34 cellular contexts compared by ENCODE assay signal in the genomic region with DNA sequence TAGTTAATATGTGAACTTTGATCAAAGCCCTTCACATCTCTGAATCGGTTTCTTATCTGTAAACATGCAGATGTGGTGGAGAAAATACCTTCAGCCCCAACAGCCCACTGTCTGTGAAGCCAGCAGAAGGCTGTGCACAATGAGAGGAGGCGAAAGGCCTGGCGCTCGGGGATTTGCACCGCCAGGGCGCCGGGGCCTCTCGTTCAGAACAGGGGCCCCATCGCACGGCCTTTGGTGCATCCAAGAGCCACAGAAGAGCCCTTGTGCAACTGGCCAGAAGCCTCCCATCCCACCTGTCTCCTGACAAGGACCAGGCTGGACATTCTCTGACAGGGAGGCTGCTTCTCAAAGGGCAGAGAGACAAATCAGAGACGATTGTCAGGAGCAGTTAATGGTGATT.
DNase-seq lines count a peak whose midpoint lies in the region; ATAC-seq and TF ChIP-seq lines count a peak whose summit lies in the region.
"Had no signal": no experiment of that assay in that cellular context is flagged by ENCODE, and none has a peak within 500 bp of the region (broad histone marks: within the 10 kb centered on the region; RNA-seq: fewer than 3 reads in every experiment).

No MANE protein-coding gene starts in this region.

- TF ChIP-seq RAD21 in neural cell (conservative IDR thresholded peaks at IDR 0.05), result no peak

- H3K4me2 ChIP-seq in neural cell (ENCODE audit: low read length) (no peak overlapping the region), neuronal stem cell (ENCODE audit: insufficient read depth, low read length, poor library complexity, severe bottlenecking) (no peak overlapping the region)
- H3K4me2 ChIP-seq: A549; BLaER1; BLaER1 treated with 17β-estradiol and CSF1 and Interleukin-3, amounts not matched to agents 10 nM and 100 nM had no signal

- no peaks in the 10 kb centered on the region for H4K20me1 ChIP-seq in neural cell (ENCODE audit: insufficient read depth)
- H4K20me1 ChIP-seq: BLaER1 had no signal

- no peak overlapping the region for H3K4me3 Mint-ChIP-seq in Caco-2 (ENCODE audit: unreplicated experiment)
- H3K4me3 Mint-ChIP-seq: B cell; CD14-positive monocyte; CD4-positive, alpha-beta memory T cell; CD4-positive, alpha-beta T cell; CD4-positive, CD25-positive, alpha-beta regulatory T cell; CD8-positive, alpha-beta memory T cell; CD8-positive, alpha-beta T cell had no signal

- H4K8ac ChIP-seq in neuronal stem cell (ENCODE audit: low read depth, low read length), result no peak overlapping the region

- H3K36me3 Mint-ChIP-seq in Caco-2 (ENCODE audit: insufficient read depth, unreplicated experiment), result no peaks in the 10 kb centered on the region
- H3K36me3 Mint-ChIP-seq: CD14-positive monocyte; CD4-positive, alpha-beta memory T cell; CD4-positive, CD25-positive, alpha-beta regulatory T cell; CD8-positive, alpha-beta memory T cell; CD8-positive, alpha-beta T cell had no signal

- H3K9me3 ChIP-seq in neural cell (ENCODE audit: low read length) (no peaks in the 10 kb centered on the region), neuronal stem cell (replicated peaks in 1 of 2; ENCODE audit: control insufficient read depth in 2 of 2, insufficient read depth in 1 of 2, low read depth in 1 of 2, low read length in 2 of 2) (no peaks in the 10 kb centered on the region), spleen (no peaks in the 10 kb centered on the region), Caco-2 (no peaks in the 10 kb centered on the region)
- H3K9me3 ChIP-seq: A549; BE2C; BLaER1; BLaER1 treated with 17β-estradiol and CSF1 and Interleukin-3, amounts not matched to agents 10 nM and 100 nM had no signal

- no peak overlapping the region for H2BK15ac ChIP-seq in neuronal stem cell (ENCODE audit: low read length)

- no peak overlapping the region for H2BK5ac ChIP-seq in neuronal stem cell (ENCODE audit: low read length)

- no peak overlapping the region for H3K27ac Mint-ChIP-seq in Caco-2 (ENCODE audit: unreplicated experiment)
- H3K27ac Mint-ChIP-seq: B cell; CD14-positive monocyte; CD4-positive, alpha-beta memory T cell; CD4-positive, alpha-beta T cell; CD4-positive, CD25-positive, alpha-beta regulatory T cell; CD8-positive, alpha-beta memory T cell had no signal

- no peaks in the 10 kb centered on the region for H3F3A ChIP-seq in neural cell (ENCODE audit: insufficient read depth, low read length, poor library complexity, severe bottlenecking)

- H3K4me3 ChIP-seq in neural cell (ENCODE audit: low read length), result no peak overlapping the region
- no peak overlapping the region for H3K4me3 ChIP-seq in neuronal stem cell (ENCODE audit: low read length in 2 of 2)
- no peak overlapping the region for H3K4me3 ChIP-seq in spleen
- H3K4me3 ChIP-seq in Caco-2 (ENCODE audit: low read depth, low read length), result no peak overlapping the region
- H3K4me3 ChIP-seq: A549; BLaER1; BLaER1 treated with 17β-estradiol and CSF1 and Interleukin-3, amounts not matched to agents 10 nM and 100 nM had no signal

- POLR2A ChIA-PET in Caco-2 (lab: Charles Lee), result no interaction called here

- H2BK120ac ChIP-seq in neuronal stem cell (ENCODE audit: low read depth, low read length), result no peak overlapping the region

- intact Hi-C loops in posterior vena cava (cut with DNase I) (no loop called here), spleen (cut with DNase I; ENCODE audit: low total_unique reads) (no loop called here), Caco-2 (cut with micrococcal nuclease; ENCODE audit: unreplicated experiment) (no loop called here)

- no peaks in the 10 kb centered on the region for H3K4me1 Mint-ChIP-seq in Caco-2 (ENCODE audit: low read depth, unreplicated experiment)
- H3K4me1 Mint-ChIP-seq: B cell; CD14-positive monocyte; CD4-positive, alpha-beta memory T cell; CD4-positive, CD25-positive, alpha-beta regulatory T cell; CD8-positive, alpha-beta memory T cell had no signal

- CTCF ChIA-PET in Caco-2 (lab: Charles Lee), result no interaction called here

- no peak overlapping the region for H3K4ac ChIP-seq in neuronal stem cell (ENCODE audit: low read length)

- peaks cover 29% of the 10 kb centered on the region for H3K27me3 Mint-ChIP-seq in Caco-2 (ENCODE audit: insufficient read depth, unreplicated experiment)
- H3K27me3 Mint-ChIP-seq: CD4-positive, alpha-beta T cell; CD4-positive, CD25-positive, alpha-beta regulatory T cell; CD8-positive, alpha-beta memory T cell had no signal

- H3K27ac ChIP-seq in neural cell (ENCODE audit: low read length) (peak overlapping the region; percentile 59), neuronal stem cell (replicated peaks; ENCODE audit: low read length) (no peak overlapping the region), spleen (no peak overlapping the region)
- H3K27ac ChIP-seq: 22Rv1; A549; BLaER1; BLaER1 treated with 17β-estradiol and CSF1 and Interleukin-3, amounts not matched to agents 10 nM and 100 nM; C4-2B had no signal

- no peaks in the 10 kb centered on the region for H3K79me2 ChIP-seq in neural cell (replicated peaks; ENCODE audit: insufficient read depth, low read length)

- no peak overlapping the region for H3K9ac ChIP-seq in neural cell (ENCODE audit: low read length)
- H3K9ac ChIP-seq in neuronal stem cell (ENCODE audit: low read depth, low read length, poor library complexity), result no peak overlapping the region
- H3K9ac ChIP-seq: BLaER1; BLaER1 treated with 17β-estradiol and CSF1 and Interleukin-3, amounts not matched to agents 10 nM and 100 nM had no signal

- H3K9me3 Mint-ChIP-seq in Caco-2 (ENCODE audit: unreplicated experiment), result peaks cover 15% of the 10 kb centered on the region
- H3K9me3 Mint-ChIP-seq: CD8-positive, alpha-beta T cell had no signal

- H2AFZ ChIP-seq in neural cell (ENCODE audit: low read depth, low read length) (no peak overlapping the region), neuronal stem cell (ENCODE audit: low read length) (no peak overlapping the region)

- no peak for TF ChIP-seq EP300 in neural cell (conservative IDR thresholded peaks at IDR 0.05; ENCODE audit: poor library complexity, severe bottlenecking)

- peak overlapping the region; percentile 84 for H3K14ac ChIP-seq in neuronal stem cell (ENCODE audit: low read length)

- H3K9me2 ChIP-seq in neural cell (ENCODE audit: insufficient read depth, low read length), result no peaks in the 10 kb centered on the region

- ATAC-seq in GM21529 (IDR thresholded peaks at IDR 0.05; ENCODE audit: unreplicated experiment), result no peak
- ATAC-seq in HG03196 (IDR thresholded peaks at IDR 0.05; ENCODE audit: unreplicated experiment), result no peak
- ATAC-seq: CD8-positive, alpha-beta T cell had no signal

- DNase-seq in neuronal stem cell (ENCODE audit: low spot score), result no peak
- peak; percentile 29 for DNase-seq in posterior vena cava (ENCODE audit: low spot score)
- DNase-seq in spleen, result peak; percentile 61
- no peak for DNase-seq in SW480 (ENCODE audit: low spot score)
- no peak for DNase-seq in Caco-2
- DNase-seq: 8988T; ACHN; AML-193; C1 segment of cervical spinal cord; Calu3; CD4-positive, alpha-beta memory T cell; CD4-positive, alpha-beta T cell; CD4-positive, CD25-positive, alpha-beta regulatory T cell; CD8-positive, alpha-beta memory T cell; CD8-positive, alpha-beta T cell; COR-L47; DMS 273 treated with DMSO at 0.1 percent for 48 hours; DMS153; DMS53; DMS79; DMS79 treated with DMSO at 0.1 percent for 48 hours; DND-41; EL had no signal

- no peaks in the 10 kb centered on the region for H3K79me1 ChIP-seq in neuronal stem cell (ENCODE audit: low read depth, low read length)

- no peak overlapping the region for H3K18ac ChIP-seq in neuronal stem cell (ENCODE audit: low read length)

- no peaks in the 10 kb centered on the region for H3K36me3 ChIP-seq in neural cell (ENCODE audit: insufficient read depth, low read length)
- no peaks in the 10 kb centered on the region for H3K36me3 ChIP-seq in neuronal stem cell (replicated peaks in 1 of 2; ENCODE audit: control insufficient read depth in 2 of 2, insufficient read depth in 2 of 2, low read length in 2 of 2)
- H3K36me3 ChIP-seq in spleen, result no peaks in the 10 kb centered on the region
- H3K36me3 ChIP-seq in Caco-2 (ENCODE audit: control insufficient read depth, insufficient read depth, low read length), result no peaks in the 10 kb centered on the region
- H3K36me3 ChIP-seq: BE2C; BLaER1; BLaER1 treated with 17β-estradiol and CSF1 and Interleukin-3, amounts not matched to agents 10 nM and 100 nM had no signal

- H2BK12ac ChIP-seq in neuronal stem cell (ENCODE audit: low read length), result no peak overlapping the region

- H3K23ac ChIP-seq in neuronal stem cell (ENCODE audit: low read depth, low read length, poor library complexity), result no peak overlapping the region

- H2AK5ac ChIP-seq in neuronal stem cell (ENCODE audit: low read depth, low read length), result no peak overlapping the region

- no peak for TF ChIP-seq CTCF in neural cell (IDR thresholded peaks at IDR 0.05; ENCODE audit: poor library complexity, severe bottlenecking)
- no peak for TF ChIP-seq CTCF in spleen (IDR thresholded peaks at IDR 0.05 in 8 of 11, conservative IDR thresholded peaks at IDR 0.05 in 3 of 11)
- TF ChIP-seq CTCF in Caco-2 (IDR thresholded peaks at IDR 0.05; ENCODE audit: insufficient read depth in 1 of 2, low read depth in 1 of 2, low read length in 1 of 2, severe bottlenecking in 1 of 2, unreplicated experiment in 1 of 2), result no peak

- H3K4me1 ChIP-seq in neuronal stem cell (ENCODE audit: control insufficient read depth in 2 of 2, insufficient read depth in 1 of 2, low read depth in 1 of 2, low read length in 2 of 2), result peaks cover 0 to 13% of the 10 kb centered on the region in 2 donors
- H3K4me1 ChIP-seq in spleen, result no peaks in the 10 kb centered on the region
- no peaks in the 10 kb centered on the region for H3K4me1 ChIP-seq in Caco-2
- H3K4me1 ChIP-seq: A549, BE2C, BLaER1 had no signal

- no peaks in the 10 kb centered on the region for H3K27me3 ChIP-seq in neural cell (ENCODE audit: insufficient read depth, low read depth, low read length)
- peaks cover 0 to 3% (median 0%) of the 10 kb centered on the region in 3 experiments for H3K27me3 ChIP-seq in neuronal stem cell (ENCODE audit: control insufficient read depth in 3 of 3, insufficient read depth in 3 of 3, low read depth in 1 of 3, low read length in 3 of 3)
- H3K27me3 ChIP-seq in spleen (replicated peaks in 1 of 7), result no peaks in the 10 kb centered on the region
- no peaks in the 10 kb centered on the region for H3K27me3 ChIP-seq in Caco-2 (replicated peaks; ENCODE audit: control insufficient read depth, insufficient read depth, low read length)
- H3K27me3 ChIP-seq: BE2C; BLaER1; BLaER1 treated with 17β-estradiol and CSF1 and Interleukin-3, amounts not matched to agents 10 nM and 100 nM had no signal

- no peak for TF ChIP-seq POLR2A in spleen (IDR thresholded peaks at IDR 0.05)

- H4K91ac ChIP-seq in neuronal stem cell (ENCODE audit: low read depth, low read length, poor library complexity), result no peak overlapping the region

- WGBS in neuronal stem cell (ENCODE audit: extremely low coverage in 2 of 2, insufficient read length in 2 of 2, insufficient replicate concordance in 1 of 2), 2 donors, result no CpG with 5 or more reads among the region's 11 CpGs
- 85 to 94% (median 89%) methylated on average over 11 of the region's 11 CpGs for WGBS in spleen, 5 donors

- no TSS peak for BruUV-seq in Caco-2 (replicated peaks; lab: Mats Ljungman, UMichigan)

TF ChIP-seq in neural cell, 6 proteins besides CTCF, POLR2A, EP300 and RAD21:
- no peak for TF ChIP-seq MXI1 (conservative IDR thresholded peaks at IDR 0.05; ENCODE audit: poor library complexity, severe bottlenecking)
- no peak for TF ChIP-seq POLR2AphosphoS5 (IDR thresholded peaks at IDR 0.05)

Comparison
In these comparisons a context has a peak if more than half of its experiments do, and no peak if none do; other contexts are left out.
1. DNase-seq: peak in posterior vena cava (single experiment) and spleen (single experiment); none in neuronal stem cell (single experiment), SW480 (single experiment) and Caco-2 (0 of 2).